1 cellular context compared by ENCODE assay signal in the genomic region with DNA sequence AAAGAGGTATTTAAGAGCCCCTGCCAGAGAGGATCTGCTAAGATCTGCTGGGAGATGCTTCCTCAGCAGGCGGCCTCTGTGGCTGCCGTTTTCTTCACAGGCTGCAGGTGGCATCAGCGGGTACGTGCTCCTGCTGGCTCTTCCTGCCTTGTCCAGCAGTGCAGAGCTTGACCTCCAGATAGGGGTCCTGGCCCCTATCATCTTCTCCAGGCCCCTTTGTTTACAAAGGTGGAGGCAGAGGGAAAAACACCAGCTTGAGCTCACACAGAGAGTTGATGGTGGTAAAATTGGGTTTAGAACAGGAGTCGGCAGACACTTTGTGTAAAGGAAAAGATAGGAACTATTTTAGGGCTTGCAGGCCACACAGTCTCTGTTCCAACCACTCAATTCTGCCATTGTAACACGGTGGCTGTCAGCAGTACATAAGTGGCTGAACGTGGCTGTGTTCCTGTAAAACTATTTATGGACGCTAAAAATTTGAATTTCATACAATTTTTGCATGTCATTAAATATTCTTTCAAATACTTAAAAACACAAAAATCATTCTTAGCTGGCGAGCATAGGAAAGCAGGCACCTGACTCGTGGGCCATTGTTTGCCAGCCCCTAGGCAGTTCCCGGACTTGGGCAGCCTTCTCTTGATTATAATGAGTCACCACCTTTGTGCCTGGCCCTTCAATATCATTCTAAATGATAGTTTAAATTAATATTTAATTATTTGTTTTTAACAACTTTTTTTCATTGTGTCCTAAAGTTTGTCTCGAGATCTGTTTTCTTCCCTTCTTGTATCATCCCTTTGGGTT.
TF ChIP-seq lines count a peak whose summit lies in the region.

No MANE protein-coding gene starts in this region.

TF ChIP-seq in SK-N-SH, 30 proteins besides CTCF, POLR2A, EP300 and RAD21 (continued from another document):
- TF ChIP-seq, protein P1, sequence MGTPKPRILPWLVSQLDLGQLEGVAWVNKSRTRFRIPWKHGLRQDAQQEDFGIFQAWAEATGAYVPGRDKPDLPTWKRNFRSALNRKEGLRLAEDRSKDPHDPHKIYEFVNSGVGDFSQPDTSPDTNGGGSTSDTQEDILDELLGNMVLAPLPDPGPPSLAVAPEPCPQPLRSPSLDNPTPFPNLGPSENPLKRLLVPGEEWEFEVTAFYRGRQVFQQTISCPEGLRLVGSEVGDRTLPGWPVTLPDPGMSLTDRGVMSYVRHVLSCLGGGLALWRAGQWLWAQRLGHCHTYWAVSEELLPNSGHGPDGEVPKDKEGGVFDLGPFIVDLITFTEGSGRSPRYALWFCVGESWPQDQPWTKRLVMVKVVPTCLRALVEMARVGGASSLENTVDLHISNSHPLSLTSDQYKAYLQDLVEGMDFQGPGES (IDR thresholded peaks at IDR 0.05; ENCODE audit: low read depth, low read length): no peak
- TF ChIP-seq POLR2AphosphoS5 (IDR thresholded peaks at IDR 0.05; ENCODE audit: low read depth, low read length): no peak
- TF ChIP-seq NFIC (IDR thresholded peaks at IDR 0.05; ENCODE audit: borderline replicate concordance): no peak
- TF ChIP-seq SMC3 (IDR thresholded peaks at IDR 0.05; ENCODE audit: low read depth, low read length): peak; percentile 96
- TF ChIP-seq FOXJ3 (CRISPR knock-in tag; IDR thresholded peaks at IDR 0.05): no peak
- TF ChIP-seq, protein P2, sequence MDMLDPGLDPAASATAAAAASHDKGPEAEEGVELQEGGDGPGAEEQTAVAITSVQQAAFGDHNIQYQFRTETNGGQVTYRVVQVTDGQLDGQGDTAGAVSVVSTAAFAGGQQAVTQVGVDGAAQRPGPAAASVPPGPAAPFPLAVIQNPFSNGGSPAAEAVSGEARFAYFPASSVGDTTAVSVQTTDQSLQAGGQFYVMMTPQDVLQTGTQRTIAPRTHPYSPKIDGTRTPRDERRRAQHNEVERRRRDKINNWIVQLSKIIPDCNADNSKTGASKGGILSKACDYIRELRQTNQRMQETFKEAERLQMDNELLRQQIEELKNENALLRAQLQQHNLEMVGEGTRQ (IDR thresholded peaks at IDR 0.05; ENCODE audit: borderline replicate concordance, low read depth, low read length): no peak
- TF ChIP-seq RCOR1 (IDR thresholded peaks at IDR 0.05; ENCODE audit: low read length): no peak
- TF ChIP-seq TCF12 (IDR thresholded peaks at IDR 0.05): no peak
- TF ChIP-seq, protein P3, sequence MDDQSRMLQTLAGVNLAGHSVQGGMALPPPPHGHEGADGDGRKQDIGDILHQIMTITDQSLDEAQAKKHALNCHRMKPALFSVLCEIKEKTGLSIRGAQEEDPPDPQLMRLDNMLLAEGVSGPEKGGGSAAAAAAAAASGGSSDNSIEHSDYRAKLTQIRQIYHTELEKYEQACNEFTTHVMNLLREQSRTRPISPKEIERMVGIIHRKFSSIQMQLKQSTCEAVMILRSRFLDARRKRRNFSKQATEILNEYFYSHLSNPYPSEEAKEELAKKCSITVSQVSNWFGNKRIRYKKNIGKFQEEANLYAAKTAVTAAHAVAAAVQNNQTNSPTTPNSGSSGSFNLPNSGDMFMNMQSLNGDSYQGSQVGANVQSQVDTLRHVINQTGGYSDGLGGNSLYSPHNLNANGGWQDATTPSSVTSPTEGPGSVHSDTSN (IDR thresholded peaks at IDR 0.05): no peak
- TF ChIP-seq TAF1 (IDR thresholded peaks at IDR 0.05; ENCODE audit: borderline replicate concordance, low read depth, low read length): no peak
- TF ChIP-seq RXRA (IDR thresholded peaks at IDR 0.05; ENCODE audit: borderline replicate concordance, low read depth): no peak
- peak; percentile 15; the same call in 1 of the 2 replicates for TF ChIP-seq NRF1 (IDR thresholded peaks at IDR 0.05; ENCODE audit: low read depth, low read length)
- TF ChIP-seq, protein P4, sequence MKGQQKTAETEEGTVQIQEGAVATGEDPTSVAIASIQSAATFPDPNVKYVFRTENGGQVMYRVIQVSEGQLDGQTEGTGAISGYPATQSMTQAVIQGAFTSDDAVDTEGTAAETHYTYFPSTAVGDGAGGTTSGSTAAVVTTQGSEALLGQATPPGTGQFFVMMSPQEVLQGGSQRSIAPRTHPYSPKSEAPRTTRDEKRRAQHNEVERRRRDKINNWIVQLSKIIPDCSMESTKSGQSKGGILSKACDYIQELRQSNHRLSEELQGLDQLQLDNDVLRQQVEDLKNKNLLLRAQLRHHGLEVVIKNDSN (IDR thresholded peaks at IDR 0.05; ENCODE audit: borderline replicate concordance, low read depth): no peak
